ENCODE assay signal across 27 cellular contexts in the genomic region with DNA sequence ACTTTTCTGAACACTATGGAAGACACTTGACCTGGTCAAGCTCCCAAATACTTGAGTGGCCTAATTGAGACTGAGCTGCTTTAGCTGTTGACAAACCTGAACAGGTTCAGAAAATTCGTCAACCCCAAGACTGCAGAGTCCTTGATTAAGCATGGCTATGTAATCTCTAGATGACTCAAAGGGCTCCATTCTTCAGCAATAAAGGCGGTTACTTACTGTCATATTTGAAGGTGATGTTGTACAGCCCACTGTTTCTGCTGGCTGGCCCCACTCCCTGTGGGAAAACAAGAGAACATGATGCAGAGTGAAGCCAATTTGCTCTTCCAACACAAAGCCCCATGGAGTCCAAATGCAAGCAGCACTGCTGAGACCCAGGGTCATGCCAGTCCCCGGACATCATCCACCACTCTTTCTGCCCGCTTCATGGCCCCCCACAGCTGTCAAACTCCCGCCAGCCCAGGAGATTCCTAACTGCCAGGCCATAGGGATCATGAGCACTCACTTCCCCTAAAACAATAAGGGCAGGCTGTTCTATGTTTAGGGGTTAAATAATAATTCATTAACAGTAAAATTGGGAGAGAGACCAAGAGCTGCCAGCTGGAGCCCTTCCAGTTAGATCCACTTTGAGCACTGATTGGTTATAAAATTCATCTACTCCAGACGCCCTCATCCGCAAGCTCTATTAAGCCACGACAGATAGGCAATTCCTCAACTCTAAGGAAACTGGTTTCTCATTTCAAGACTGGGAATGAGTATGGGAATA. TPM values are rescaled to one million over a fixed set of nuclear protein-coding genes. Genes with fewer than 3 reads are reported as not detected.
DNase-seq lines count a peak whose midpoint lies in the region; FAIRE-seq and TF ChIP-seq lines count a peak whose summit lies in the region.
"Had no signal": no experiment of that assay in that cellular context is flagged by ENCODE, and none has a peak within 500 bp of the region (broad histone marks: within the 10 kb centered on the region; RNA-seq: fewer than 3 reads in every experiment).

No MANE protein-coding gene starts in this region.

- TF ChIP-seq CTCF in fibroblast of mammary gland (conservative IDR thresholded peaks at IDR 0.05; ENCODE audit: control insufficient read depth, insufficient read depth, low read depth, low read length): no peak
- no peak for TF ChIP-seq CTCF in nephron (IDR thresholded peaks at IDR 0.05; ENCODE audit: unreplicated experiment in 3 of 3)
- TF ChIP-seq CTCF in uterus (IDR thresholded peaks at IDR 0.05): no peak
- no peak for TF ChIP-seq CTCF in kidney (IDR thresholded peaks at IDR 0.05; ENCODE audit: borderline replicate concordance, extremely low read depth, insufficient read depth)

- peak overlapping the region; percentile 69 to 84 for H3K27ac ChIP-seq in uterus
- H3K27ac ChIP-seq in kidney (ENCODE audit: low read depth in 2 of 2, low read length in 2 of 2): no peak overlapping the region
- H3K27ac ChIP-seq: A549 had no signal

- H3K4me3 ChIP-seq in fibroblast of mammary gland (ENCODE audit: control insufficient read depth, low read depth, low read length) (no peak overlapping the region), uterus (no peak overlapping the region), kidney (ENCODE audit: low read length in 2 of 2) (no peak overlapping the region)
- H3K4me3 ChIP-seq: A549 had no signal

- H3K9me3 Mint-ChIP-seq in nephron: no peaks in the 10 kb centered on the region
- H3K9me3 Mint-ChIP-seq: activated T-cell treated with anti-CD3 and anti-CD28 coated beads, Interleukin-2, amount 50 U/mL, for 72 hours had no signal

- intact Hi-C loops in uterus (cut with DNase I; ENCODE audit: low total_unique reads) (no loop called here), kidney (cut with DNase I) (no loop called here)

- H3K36me3 ChIP-seq in uterus (no peaks in the 10 kb centered on the region), kidney (ENCODE audit: control insufficient read depth in 1 of 2, insufficient read depth in 2 of 2, low read length in 2 of 2) (no peaks in the 10 kb centered on the region)
- H3K36me3 ChIP-seq: BE2C had no signal

- TF ChIP-seq POLR2A in uterus (IDR thresholded peaks at IDR 0.05): no peak

- no peak for FAIRE-seq in kidney (lab: Jason Lieb, UNC)
- FAIRE-seq: A549, GM12892, keratinocyte had no signal

- H3K4me1 Mint-ChIP-seq in nephron: peaks cover 55% of the 10 kb centered on the region
- H3K4me1 Mint-ChIP-seq: activated CD4-positive, alpha-beta T cell treated with anti-CD3 and anti-CD28 coated beads for 36 hours had no signal

- no peaks in the 10 kb centered on the region for H3K27me3 Mint-ChIP-seq in nephron (ENCODE audit: low read depth)

- H3K27ac Mint-ChIP-seq in nephron: peak overlapping the region; percentile 90 to 91 (median 91)
- H3K27ac Mint-ChIP-seq: activated CD4-positive, alpha-beta T cell treated with anti-CD3 and anti-CD28 coated beads for 36 hours; activated T-cell treated with anti-CD3 and anti-CD28 coated beads, Interleukin-2, amount 50 U/mL, for 72 hours had no signal

- H3K36me3 Mint-ChIP-seq in nephron (ENCODE audit: low read depth): peaks cover 41% of the 10 kb centered on the region

- no peak overlapping the region for H3K9ac ChIP-seq in kidney (ENCODE audit: low read length in 2 of 2)

- H3K9me3 ChIP-seq in uterus (no peaks in the 10 kb centered on the region), kidney (ENCODE audit: control insufficient read depth in 1 of 2, low read length in 2 of 2) (no peaks in the 10 kb centered on the region)
- H3K9me3 ChIP-seq: A549, BE2C had no signal

- H3K4me1 ChIP-seq in uterus (peaks cover 0 to 19% of the 10 kb centered on the region in 2 donors), kidney (ENCODE audit: control insufficient read depth in 1 of 2, insufficient read depth in 1 of 2, low read depth in 1 of 2, low read length in 2 of 2) (peaks cover 0 to 3% of the 10 kb centered on the region in 2 donors)
- H3K4me1 ChIP-seq: A549, BE2C had no signal

- H3K27me3 ChIP-seq in uterus: no peaks in the 10 kb centered on the region
- H3K27me3 ChIP-seq: BE2C had no signal

- DNase-seq in NCI-H1694 (lab: John Stamatoyannopoulos, UW) (peak; percentile 1), NCI-H1694 treated with DMSO at 0.1 percent for 48 hours (lab: John Stamatoyannopoulos, UW) (no peak), fibroblast of mammary gland (ENCODE audit: low read depth) (peak; percentile 18), uterus (peak; percentile 70 to 80), dedifferentiated amniotic fluid mesenchymal stem cell (ENCODE audit: extremely low spot score) (no peak), DMS 273 (lab: John Stamatoyannopoulos, UW; ENCODE audit: unreplicated experiment) (no peak), kidney (no peak)
- DNase-seq: activated CD4-positive, alpha-beta T cell treated with anti-CD3 and anti-CD28 coated beads for 36 hours; activated naive CD4-positive, alpha-beta T cell treated with anti-CD3 and anti-CD28 coated beads, Interleukin-2, amount 50 U/mL, for 16 hours; activated T-cell treated with anti-CD3 and anti-CD28 coated beads, Interleukin-2, amount 50 U/mL, for 72 hours; anterior cingulate cortex; BE2C; cerebellar nuclear complex; erythroblast; MM.1S; NCI-H146; NCI-H2171 treated with DMSO at 0.1 percent for 48 hours; NCI-H69; posterior cingulate gyrus; SHP77 had no signal

- peak overlapping the region in 1 of 3 experiments; percentile 20 for H3K4me3 Mint-ChIP-seq in nephron
- H3K4me3 Mint-ChIP-seq: activated CD4-positive, alpha-beta T cell treated with anti-CD3 and anti-CD28 coated beads for 36 hours; activated T-cell treated with anti-CD3 and anti-CD28 coated beads, Interleukin-2, amount 50 U/mL, for 72 hours had no signal

RNA-seq across cellular contexts. Expression of a gene that starts 44.9 kb away (rescaled TPM):
- total RNA-seq in uterus (10 to 100 TPM; 19.0 to 95.9 (median 52.5) TPM), kidney (18.9 TPM)
- polyA plus RNA-seq in kidney (ENCODE audit: insufficient read depth, low read depth, low replicate concordance): 4.4 TPM
- total RNA-seq: T-helper 1 cell treated with Interleukin-12 subunit alpha and Interleukin-12 subunit beta and Interleukin-4 antibody, amounts not matched to agents 30 ng/mL and 1 ng/mL, for 36 hours had no signal

RNA-seq across cellular contexts. Expression of a gene that starts 59.8 kb away (rescaled TPM):
- total RNA-seq in uterus (1 to 10 TPM in 1 of 4 donors, under 1 TPM in 1, not detected in 2; 0.21 to 2.9 TPM), kidney (not detected)
- polyA plus RNA-seq in kidney (ENCODE audit: insufficient read depth, low read depth, low replicate concordance): not detected
- total RNA-seq: activated CD4-positive, alpha-beta T cell treated with anti-CD3 and anti-CD28 coated beads for 36 hours; activated CD8-positive, alpha-beta memory T cell treated with anti-CD3 and anti-CD28 coated beads for 36 hours; activated T-cell treated with anti-CD3 and anti-CD28 coated beads, Interleukin-2, amount 50 U/mL, for 72 hours; T-helper 1 cell treated with Interleukin-12 subunit alpha and Interleukin-12 subunit beta and Interleukin-4 antibody, amounts not matched to agents 30 ng/mL and 1 ng/mL, for 36 hours; temporal lobe had no signal

Comparison
In these comparisons a context has a peak if more than half of its experiments do, and no peak if none do; other contexts are left out.
1. DNase-seq: peak in NCI-H1694 (single experiment), fibroblast of mammary gland (single experiment) and uterus (2 of 2); none in NCI-H1694 treated with DMSO at 0.1 percent for 48 hours (single experiment), dedifferentiated amniotic fluid mesenchymal stem cell (single experiment), DMS 273 (single experiment) and kidney (single experiment).
2. H3K27ac ChIP-seq: peak in uterus (2 of 2); none in kidney (0 of 2).